ENCODE assay signal across 41 cellular contexts in the genomic region with DNA sequence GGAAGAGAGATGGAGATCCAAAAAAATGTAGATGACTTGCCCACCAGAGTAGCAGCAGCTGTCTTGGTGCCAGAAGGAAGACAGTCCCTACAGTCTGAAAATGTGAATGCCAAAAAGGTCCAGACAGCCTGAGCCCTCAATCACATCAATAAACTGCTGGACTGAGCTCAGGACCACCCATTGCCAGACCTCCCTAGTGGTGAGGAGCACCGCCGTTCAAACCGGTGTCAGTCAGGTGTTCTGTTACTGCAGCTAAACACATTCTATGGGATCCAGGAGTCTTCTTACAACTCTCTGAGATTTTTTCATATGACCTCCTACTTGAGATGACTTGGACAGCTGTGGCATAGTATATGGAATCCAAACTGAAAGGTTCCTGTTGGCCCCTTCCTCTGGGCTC. TPM values are rescaled to one million over a fixed set of nuclear protein-coding genes. Genes with fewer than 3 reads are reported as not detected.
DNase-seq lines count a peak whose midpoint lies in the region; ATAC-seq, FAIRE-seq and TF ChIP-seq lines count a peak whose summit lies in the region.
"Had no signal": no experiment of that assay in that cellular context is flagged by ENCODE, and none has a peak within 500 bp of the region (broad histone marks: within the 10 kb centered on the region; RNA-seq: fewer than 3 reads in every experiment).

No MANE protein-coding gene starts in this region.

- H3K9ac ChIP-seq in BLaER1: no peak overlapping the region
- peak overlapping the region in 1 of 11 experiments; percentile 33; a peak in 1 of 22 replicates for H3K9ac ChIP-seq in BLaER1 treated with 17β-estradiol and CSF1 and Interleukin-3, amounts not matched to agents 10 nM and 100 nM

- H3K36me3 ChIP-seq in BLaER1 (no peaks in the 10 kb centered on the region), SJCRH30 (no peaks in the 10 kb centered on the region), pancreas (no peaks in the 10 kb centered on the region)
- no peaks in the 10 kb centered on the region for H3K36me3 ChIP-seq in BLaER1 treated with 17β-estradiol and CSF1 and Interleukin-3, amounts not matched to agents 10 nM and 100 nM
- H3K36me3 ChIP-seq: BE2C had no signal

- DNase-seq in HTR-8/SVneo (ENCODE audit: insufficient read length, low spot score): no peak
- DNase-seq in SJCRH30: peak; percentile 74 to 79
- no peak for DNase-seq in NCI-H2081 (lab: John Stamatoyannopoulos, UW)
- no peak for DNase-seq in activated naive CD4-positive, alpha-beta T cell treated with anti-CD3 and anti-CD28 coated beads, Interleukin-2, amount 50 U/mL, for 72 hours (ENCODE audit: low spot score in 2 of 2)
- no peak for DNase-seq in pancreas
- DNase-seq in foreskin fibroblast: no peak
- DNase-seq: 8988T; ACHN; AML-193; BE2C; C1 segment of cervical spinal cord; Caco-2; Calu3; CD4-positive, alpha-beta memory T cell; CD4-positive, alpha-beta T cell; CD4-positive, CD25-positive, alpha-beta regulatory T cell; CD8-positive, alpha-beta memory T cell; CD8-positive, alpha-beta T cell; COR-L47; DMS 273 treated with DMSO at 0.1 percent for 48 hours; DMS153; DMS53; DMS79; DMS79 treated with DMSO at 0.1 percent for 48 hours; DND-41; EL had no signal

- ATAC-seq in activated naive CD4-positive, alpha-beta T cell treated with anti-CD3 and anti-CD28 coated beads, Interleukin-2, amount 50 U/mL, for 72 hours: no peak
- no peak for ATAC-seq in pancreas
- ATAC-seq: A549; CD8-positive, alpha-beta T cell had no signal

- H3K9me3 Mint-ChIP-seq in activated naive CD4-positive, alpha-beta T cell treated with anti-CD3 and anti-CD28 coated beads, Interleukin-2, amount 50 U/mL, for 72 hours: peaks cover 5% of the 10 kb centered on the region in 2 donors

- intact Hi-C loops in pancreas (cut with DNase I): no loop called here

- no peak overlapping the region for H3K4me3 ChIP-seq in BLaER1
- H3K4me3 ChIP-seq in BLaER1 treated with 17β-estradiol and CSF1 and Interleukin-3, amounts not matched to agents 10 nM and 100 nM: no peak overlapping the region
- H3K4me3 ChIP-seq in SJCRH30: no peak overlapping the region
- no peak overlapping the region for H3K4me3 ChIP-seq in pancreas
- no peak overlapping the region for H3K4me3 ChIP-seq in foreskin fibroblast (ENCODE audit: low read depth in 1 of 2, low read length in 2 of 2)
- H3K4me3 ChIP-seq: A549 had no signal

- H3K27ac Mint-ChIP-seq in activated naive CD4-positive, alpha-beta T cell treated with anti-CD3 and anti-CD28 coated beads, Interleukin-2, amount 50 U/mL, for 72 hours: no peak overlapping the region
- H3K27ac Mint-ChIP-seq: B cell; CD14-positive monocyte; CD4-positive, alpha-beta memory T cell; CD4-positive, alpha-beta T cell; CD4-positive, CD25-positive, alpha-beta regulatory T cell; CD8-positive, alpha-beta memory T cell; CD8-positive, alpha-beta T cell had no signal

- peaks cover 43% of the 10 kb centered on the region for H3K4me1 ChIP-seq in BLaER1
- peaks cover 10 to 41% (median 36%) of the 10 kb centered on the region in 10 experiments; a peak in 19 of 20 replicates for H3K4me1 ChIP-seq in BLaER1 treated with 17β-estradiol and CSF1 and Interleukin-3, amounts not matched to agents 10 nM and 100 nM
- H3K4me1 ChIP-seq in SJCRH30: no peaks in the 10 kb centered on the region; the same call in 1 of the 2 replicates
- H3K4me1 ChIP-seq in pancreas: no peaks in the 10 kb centered on the region
- H3K4me1 ChIP-seq: A549, BE2C, Caco-2 had no signal

- WGBS in pancreas, 2 donors: 56 to 61% methylated on average over 3 of the region's 3 CpGs

- no peaks in the 10 kb centered on the region for H3K36me3 Mint-ChIP-seq in activated naive CD4-positive, alpha-beta T cell treated with anti-CD3 and anti-CD28 coated beads, Interleukin-2, amount 50 U/mL, for 72 hours
- H3K36me3 Mint-ChIP-seq: CD14-positive monocyte; CD4-positive, alpha-beta memory T cell; CD8-positive, alpha-beta memory T cell; CD8-positive, alpha-beta T cell had no signal

- no peaks in the 10 kb centered on the region for H4K20me1 ChIP-seq in BLaER1
- no peaks in the 10 kb centered on the region for H4K20me1 ChIP-seq in BLaER1 treated with 17β-estradiol and CSF1 and Interleukin-3, amounts not matched to agents 10 nM and 100 nM

- H3K4me2 ChIP-seq in BLaER1: peak overlapping the region; percentile 67
- peak overlapping the region in 10 of 11 experiments; percentile 3 to 82 (median 68); a peak in 19 of 22 replicates for H3K4me2 ChIP-seq in BLaER1 treated with 17β-estradiol and CSF1 and Interleukin-3, amounts not matched to agents 10 nM and 100 nM
- H3K4me2 ChIP-seq: A549 had no signal

- H3K9me3 ChIP-seq in BLaER1 (peaks cover 8% of the 10 kb centered on the region; the same call in 1 of the 2 replicates), SJCRH30 (replicated peaks) (no peaks in the 10 kb centered on the region), pancreas (no peaks in the 10 kb centered on the region)
- peaks cover 1 to 14% (median 6%) of the 10 kb centered on the region in 11 experiments; a peak in 17 of 22 replicates for H3K9me3 ChIP-seq in BLaER1 treated with 17β-estradiol and CSF1 and Interleukin-3, amounts not matched to agents 10 nM and 100 nM (replicated peaks in 1 of 11)
- H3K9me3 ChIP-seq: A549, BE2C had no signal

- TF ChIP-seq CTCF in pancreas (IDR thresholded peaks at IDR 0.05): no peak
- TF ChIP-seq CTCF in foreskin fibroblast (IDR thresholded peaks at IDR 0.05; ENCODE audit: low read depth, low read length): no peak

- H3K27me3 ChIP-seq in BLaER1 (no peaks in the 10 kb centered on the region), SJCRH30 (no peaks in the 10 kb centered on the region), pancreas (no peaks in the 10 kb centered on the region)
- H3K27me3 ChIP-seq in BLaER1 treated with 17β-estradiol and CSF1 and Interleukin-3, amounts not matched to agents 10 nM and 100 nM: no peaks in the 10 kb centered on the region
- H3K27me3 ChIP-seq: BE2C had no signal

- H3K27ac ChIP-seq in BLaER1 (peak overlapping the region; percentile 42; the same call in 1 of the 2 replicates), SJCRH30 (peak overlapping the region; percentile 31; the same call in 1 of the 2 replicates), pancreas (no peak overlapping the region)
- H3K27ac ChIP-seq in BLaER1 treated with 17β-estradiol and CSF1 and Interleukin-3, amounts not matched to agents 10 nM and 100 nM: peak overlapping the region in 6 of 11 experiments; percentile 8 to 76 (median 59); a peak in 9 of 22 replicates
- H3K27ac ChIP-seq: 22Rv1, A549, C4-2B had no signal

- FAIRE-seq in HTR-8/SVneo (lab: Jason Lieb, UNC) (peak; percentile 28), pancreas (lab: Jason Lieb, UNC) (no peak)
- FAIRE-seq: A204.1, A549, D721Med had no signal

RNA-seq across cellular contexts. Expression of a gene that starts 32.0 kb away (rescaled TPM):
- not detected in 2 replicates for total RNA-seq in SJCRH30 (2014; rRNA removed; shearing (Covaris generic))
- total RNA-seq in activated naive CD4-positive, alpha-beta T cell treated with anti-CD3 and anti-CD28 coated beads, Interleukin-2, amount 50 U/mL, for 72 hours: not detected
- not detected for total RNA-seq in pancreas
- polyA plus RNA-seq in pancreas: not detected
- total RNA-seq: A172; A673; B cell; CD4-positive, alpha-beta memory T cell; CD4-positive, alpha-beta T cell; CD4-positive, CD25-positive, alpha-beta regulatory T cell; CD8-positive, alpha-beta memory T cell; CD8-positive, alpha-beta T cell; Daoy; G401 had no signal
- polyA plus RNA-seq: AG04450; BJ; CD14-positive monocyte; CD4-positive, alpha-beta memory T cell; CD4-positive, CD25-positive, alpha-beta regulatory T cell; CD8-positive, alpha-beta memory T cell had no signal

Comparison
In these comparisons a context has a peak if more than half of its experiments do, and no peak if none do; other contexts are left out.
1. H3K27ac ChIP-seq: peak in BLaER1 (single experiment), BLaER1 treated with 17β-estradiol and CSF1 and Interleukin-3, amounts not matched to agents 10 nM and 100 nM (6 of 11) and SJCRH30 (single experiment); none in pancreas (0 of 4).
2. DNase-seq: peak in SJCRH30 (2 of 2); none in HTR-8/SVneo (single experiment), NCI-H2081 (0 of 2), activated naive CD4-positive, alpha-beta T cell treated with anti-CD3 and anti-CD28 coated beads, Interleukin-2, amount 50 U/mL, for 72 hours (0 of 2), pancreas (0 of 6) and foreskin fibroblast (0 of 2).